ENCODE assay signal across 12 cellular contexts in the genomic region with DNA sequence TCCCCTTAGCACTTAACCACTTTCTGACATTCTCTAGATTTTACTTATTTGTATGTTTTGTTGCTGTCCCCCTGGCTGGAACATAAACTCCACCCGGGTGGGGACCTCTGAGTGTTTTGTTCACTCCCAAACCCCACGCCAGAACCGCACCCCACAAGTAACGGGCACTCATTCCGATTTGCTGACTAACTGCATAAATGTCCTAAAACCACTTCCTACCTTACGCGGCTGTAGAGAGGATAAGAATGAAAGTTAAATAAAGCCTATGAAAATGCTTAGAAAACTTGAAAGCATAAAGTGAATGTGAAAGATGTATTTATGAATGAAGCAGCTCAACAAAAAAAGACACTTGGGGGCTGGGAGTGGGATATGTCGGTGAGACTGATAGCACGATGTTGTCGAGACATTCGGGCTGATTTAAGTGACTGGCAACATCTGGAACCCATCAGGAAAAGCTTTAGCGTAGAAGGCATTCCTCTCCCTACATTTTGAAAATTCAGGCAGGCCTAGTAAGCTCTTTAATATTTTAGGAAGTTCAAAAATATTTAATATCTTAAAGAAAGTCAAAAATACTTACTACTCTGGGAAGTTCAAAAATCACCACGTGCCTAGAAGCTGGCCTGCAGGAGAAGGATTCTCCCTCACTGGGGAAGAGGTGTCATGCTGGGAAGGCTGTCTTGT.
DNase-seq lines count a peak whose midpoint lies in the region; ATAC-seq, FAIRE-seq and TF ChIP-seq lines count a peak whose summit lies in the region.
"Had no signal": no experiment of that assay in that cellular context is flagged by ENCODE, and none has a peak within 500 bp of the region (broad histone marks: within the 10 kb centered on the region; RNA-seq: fewer than 3 reads in every experiment).

No MANE protein-coding gene starts in this region.

- no peak overlapping the region for H3K23ac ChIP-seq in H9 (ENCODE audit: insufficient read length, low read depth, low read length)

- H3K36me3 ChIP-seq in bronchial epithelial cell (ENCODE audit: control insufficient read depth, insufficient read depth, low read length) (no peaks in the 10 kb centered on the region), esophagus squamous epithelium (no peaks in the 10 kb centered on the region)
- H3K36me3 ChIP-seq: adrenal gland had no signal

- peaks cover 17 to 24% of the 10 kb centered on the region in 2 experiments for H3K4me1 Mint-ChIP-seq in H9

- H3K9ac ChIP-seq in H9 (ENCODE audit: extremely low read depth, insufficient read length, low read length) = no peak overlapping the region

- H3T11ph ChIP-seq in H9 (ENCODE audit: low read length) = no peak overlapping the region

- intact Hi-C loops in esophagus squamous epithelium (cut with DNase I) = no loop called here

- POLR2A ChIA-PET in RWPE1 (lab: Yijun Ruan, JAX; ENCODE audit: low non-redundant PET) = no interaction called here

- no peak for FAIRE-seq in bronchial epithelial cell (lab: Jason Lieb, UNC)
- FAIRE-seq: GM12892, islet of Langerhans had no signal

- no CpG with 5 or more reads among the region's 13 CpGs for WGBS in H9 (ENCODE audit: extremely low coverage, insufficient read length, low lambda C conversion rate)
- 41 to 52% methylated on average over 13 of the region's 13 CpGs for WGBS in esophagus squamous epithelium, 2 donors

- no peak overlapping the region for H2AK5ac ChIP-seq in H9 (ENCODE audit: insufficient read length, low read length)

- H3K79me2 ChIP-seq in H9 (ENCODE audit: insufficient read depth, low read length) = no peaks in the 10 kb centered on the region

- H2BK12ac ChIP-seq in H9 (ENCODE audit: insufficient read length, low read depth, low read length) = no peak overlapping the region

- no peak overlapping the region for H2BK120ac ChIP-seq in H9 (ENCODE audit: low read depth, low read length, poor library complexity, severe bottlenecking)

- peak; percentile 93 for DNase-seq in ELR (ENCODE audit: low read depth)
- no peak for DNase-seq in RWPE1 (ENCODE audit: low spot score)
- peak; percentile 29 for DNase-seq in bronchial epithelial cell (ENCODE audit: low read depth)
- no peak for DNase-seq in omental fat pad (ENCODE audit: low spot score)
- DNase-seq in H9 = no peak
- DNase-seq in esophagus squamous epithelium (lab: John Stamatoyannopoulos, UW) = no peak
- no peak for DNase-seq in DMS53 treated with DMSO at 0.1 percent for 48 hours (lab: John Stamatoyannopoulos, UW; ENCODE audit: unreplicated experiment)
- DNase-seq: adrenal gland; stimulated activated CD4-positive, alpha-beta T cell treated with anti-CD3 and anti-CD28 coated beads, Interleukin-2, amount 100 ng/mL, for 24 hours had no signal

- H2BK20ac ChIP-seq in H9 (ENCODE audit: low read depth, low read length, poor library complexity, severe bottlenecking) = no peak overlapping the region

- H3K14ac ChIP-seq in H9 (ENCODE audit: insufficient read depth, low read length) = no peak overlapping the region

- peaks cover 8% of the 10 kb centered on the region for H3K27me3 Mint-ChIP-seq in H9 (ENCODE audit: low read depth)

- no peak overlapping the region for H3K18ac ChIP-seq in H9 (ENCODE audit: insufficient read length, low read depth, low read length)

- H4K8ac ChIP-seq in H9 (replicated peaks; ENCODE audit: insufficient read length, low read depth, low read length) = no peak overlapping the region

- no peak for TF ChIP-seq CTCF in RWPE1 (conservative IDR thresholded peaks at IDR 0.05; ENCODE audit: low read depth)
- TF ChIP-seq CTCF in bronchial epithelial cell (IDR thresholded peaks at IDR 0.05; ENCODE audit: insufficient read depth, low read length, severe bottlenecking) = no peak
- TF ChIP-seq CTCF in omental fat pad (IDR thresholded peaks at IDR 0.05) = no peak
- TF ChIP-seq CTCF in H9 (conservative IDR thresholded peaks at IDR 0.05) = no peak
- no peak for TF ChIP-seq CTCF in esophagus squamous epithelium (IDR thresholded peaks at IDR 0.05)

- no peak overlapping the region for H4K91ac ChIP-seq in H9 (ENCODE audit: insufficient read length, low read depth, low read length)

- peak overlapping the region; percentile 72 for H3K27ac ChIP-seq in RWPE1
- H3K27ac ChIP-seq in H9 (ENCODE audit: insufficient read length, low read depth, low read length) = no peak overlapping the region
- H3K27ac ChIP-seq in esophagus squamous epithelium = peak overlapping the region in 1 of 4 donors; percentile 15

- no peaks in the 10 kb centered on the region for H3K23me2 ChIP-seq in H9 (ENCODE audit: insufficient read length, low read depth, low read length, poor library complexity, severe bottlenecking)

- H3K27ac Mint-ChIP-seq in H9 = no peak overlapping the region

- H4K5ac ChIP-seq in H9 (ENCODE audit: insufficient read length, low read depth, low read length) = no peak overlapping the region

- no peak overlapping the region for H3K4me3 Mint-ChIP-seq in H9

- H3K4me3 ChIP-seq in bronchial epithelial cell (ENCODE audit: low read depth, low read length) = no peak overlapping the region
- H3K4me3 ChIP-seq in esophagus squamous epithelium = no peak overlapping the region
- H3K4me3 ChIP-seq: adrenal gland had no signal

- no peaks in the 10 kb centered on the region for H3K9me3 ChIP-seq in H9 (ENCODE audit: control insufficient read depth, low read depth, low read length)
- H3K9me3 ChIP-seq in esophagus squamous epithelium = no peaks in the 10 kb centered on the region
- H3K9me3 ChIP-seq: adrenal gland had no signal

- H3K4me2 ChIP-seq in H9 (ENCODE audit: insufficient read depth, insufficient read length, low read length) = no peak overlapping the region

- peaks cover 0 to 10% (median 0%) of the 10 kb centered on the region in 3 experiments; a peak in 3 of 7 replicates for H3K36me3 Mint-ChIP-seq in H9 (ENCODE audit: insufficient read depth in 1 of 3, low read depth in 3 of 3)

- H2BK5ac ChIP-seq in H9 (ENCODE audit: insufficient read length, low read length) = no peak overlapping the region

- H3K4ac ChIP-seq in H9 (ENCODE audit: low read depth, low read length) = no peak overlapping the region

- TF ChIP-seq POLR2A in esophagus squamous epithelium (IDR thresholded peaks at IDR 0.05) = no peak

- ATAC-seq in omental fat pad (ENCODE audit: low FRiP score) (peak; percentile 39), HG02798 (IDR thresholded peaks at IDR 0.05; ENCODE audit: poor library complexity, unreplicated experiment) (no peak)

- CTCF ChIA-PET in RWPE1 (lab: Yijun Ruan, JAX) = no interaction called here

- no peaks in the 10 kb centered on the region for H4K20me1 ChIP-seq in H9 (ENCODE audit: control insufficient read depth, insufficient read depth, insufficient read length)

- H3K4me1 ChIP-seq in H9 (ENCODE audit: insufficient read depth, low read length) = peaks cover 4% of the 10 kb centered on the region; the same call in 1 of the 2 replicates
- peaks cover 4 to 45% (median 32%) of the 10 kb centered on the region in 3 donors for H3K4me1 ChIP-seq in esophagus squamous epithelium

- H3K79me1 ChIP-seq in H9 (ENCODE audit: insufficient read depth, low read depth, low read length, poor library complexity, severe bottlenecking) = no peaks in the 10 kb centered on the region

- H3K9me3 Mint-ChIP-seq in H9 = peaks cover 5 to 15% of the 10 kb centered on the region in 2 experiments; a peak in 4 of 5 replicates

- H2BK15ac ChIP-seq in H9 (ENCODE audit: low read depth, low read length) = no peak overlapping the region

- H3K27me3 ChIP-seq in bronchial epithelial cell (ENCODE audit: control insufficient read depth, insufficient read depth, low read length) (no peaks in the 10 kb centered on the region), H9 (ENCODE audit: insufficient read depth, low read length) (no peaks in the 10 kb centered on the region), esophagus squamous epithelium (no peaks in the 10 kb centered on the region)
- H3K27me3 ChIP-seq: adrenal gland had no signal

- no peak overlapping the region for H3K56ac ChIP-seq in H9 (ENCODE audit: insufficient read length, low read depth, low read length)

- H2AFZ ChIP-seq in H9 (ENCODE audit: low read length) = no peak overlapping the region

Comparison
In these comparisons a context has a peak if more than half of its experiments do, and no peak if none do; other contexts are left out.
1. DNase-seq: peak in ELR (single experiment) and bronchial epithelial cell (single experiment); none in RWPE1 (single experiment), omental fat pad (single experiment), H9 (single experiment), esophagus squamous epithelium (single experiment) and DMS53 treated with DMSO at 0.1 percent for 48 hours (single experiment).